Comparison of ENCODE assay signal across 8 cellular contexts in genomic region chr11:9716275-9717039, GRCh38. TPM values are rescaled to one million over a fixed set of nuclear protein-coding genes. Genes with fewer than 3 reads are reported as not detected.
DNase-seq lines count a peak whose midpoint lies in the region; ATAC-seq, FAIRE-seq and TF ChIP-seq lines count a peak whose summit lies in the region.

No MANE protein-coding gene starts in this region.

- H3K9me3 ChIP-seq in OCI-LY7 (ENCODE audit: low read length) (peaks cover 36% of the 10 kb centered on the region), skeletal muscle satellite cell (replicated peaks; ENCODE audit: low read length) (no peaks in the 10 kb centered on the region), small intestine (ENCODE audit: control insufficient read depth, low read depth) (no peaks in the 10 kb centered on the region)

- ATAC-seq in GM18867 (IDR thresholded peaks at IDR 0.05; ENCODE audit: unreplicated experiment) (peak; percentile 79), HG02759 (IDR thresholded peaks at IDR 0.05; ENCODE audit: unreplicated experiment) (peak; percentile 79)

- peaks cover 88% of the 10 kb centered on the region; the same call in 1 of the 2 replicates for H3K79me2 ChIP-seq in OCI-LY7 (ENCODE audit: insufficient read depth, low read depth, low read length)

- no peaks in the 10 kb centered on the region for H3K9me2 ChIP-seq in OCI-LY7 (ENCODE audit: insufficient read depth, low read length)

- peak; percentile 78 for DNase-seq in OCI-LY7 (ENCODE audit: low spot score)
- peak; percentile 66 for DNase-seq in epithelial cell of esophagus (ENCODE audit: low read depth)
- no peak for DNase-seq in NCI-H146 (lab: John Stamatoyannopoulos, UW)
- DNase-seq in NK-92 (lab: John Stamatoyannopoulos, UW; ENCODE audit: unreplicated experiment) = no peak
- DNase-seq in small intestine = no peak

- no peak overlapping the region for H2AFZ ChIP-seq in OCI-LY7 (ENCODE audit: low read length)

- BruUV-seq in OCI-LY7 (replicated peaks; lab: Mats Ljungman, UMichigan) = no TSS peak

- TF ChIP-seq CTCF in OCI-LY7 (conservative IDR thresholded peaks at IDR 0.05; ENCODE audit: low read length) (no peak), epithelial cell of esophagus (IDR thresholded peaks at IDR 0.05; ENCODE audit: insufficient read depth, low read depth, low read length, missing control alignments) (no peak)

- WGBS in small intestine, 3 donors = 53 to 62% (median 58%) methylated on average over 4 of the region's 4 CpGs

- CTCF ChIA-PET in OCI-LY7 (lab: Charles Lee; ENCODE audit: unreplicated experiment) = no interaction called here

- FAIRE-seq in small intestine (lab: Jason Lieb, UNC) = no peak

- peak overlapping the region; percentile 3 for H3K4me3 ChIP-seq in OCI-LY7 (ENCODE audit: low read depth, low read length, poor library complexity, severe bottlenecking)
- H3K4me3 ChIP-seq in epithelial cell of esophagus (ENCODE audit: low read length) = no peak overlapping the region
- H3K4me3 ChIP-seq in skeletal muscle satellite cell (ENCODE audit: low read length) = no peak overlapping the region
- no peak overlapping the region for H3K4me3 ChIP-seq in small intestine (ENCODE audit: low read depth in 1 of 2, low read length in 2 of 2)

- intact Hi-C loops in OCI-LY7 (cut with micrococcal nuclease; ENCODE audit: unreplicated experiment) = no loop called here

- H3K27ac ChIP-seq in OCI-LY7 (ENCODE audit: low read depth, low read length, poor library complexity, severe bottlenecking) = peak overlapping the region; percentile 41
- H3K27ac ChIP-seq in small intestine (ENCODE audit: low read depth in 1 of 2, low read length in 1 of 2) = peak overlapping the region in 1 of 2 donors; percentile 29

- H3K27me3 ChIP-seq in skeletal muscle satellite cell (ENCODE audit: control insufficient read depth, insufficient read depth, low read length) = no peaks in the 10 kb centered on the region
- no peaks in the 10 kb centered on the region for H3K27me3 ChIP-seq in small intestine (ENCODE audit: control insufficient read depth in 2 of 2, insufficient read depth in 2 of 2, low read length in 2 of 2)

- H3K9ac ChIP-seq in skeletal muscle satellite cell (ENCODE audit: low read depth, low read length) = no peak overlapping the region

- POLR2A ChIA-PET in OCI-LY7 (lab: Charles Lee) = interaction anchor here (0.6 to 5.4 kb wide), 12 partner anchors 8 to 52 kb away, joined by 3 to 33 read pairs (median 3); no protein-coding TSS in a partner anchor

- H3K4me2 ChIP-seq in OCI-LY7 (ENCODE audit: low read length) (peak overlapping the region; percentile 41), skeletal muscle satellite cell (ENCODE audit: low read length) (peak overlapping the region; percentile 47)

- H3K4me1 ChIP-seq in OCI-LY7 (ENCODE audit: insufficient read depth, low read length, poor library complexity, severe bottlenecking) (peaks cover 54% of the 10 kb centered on the region), skeletal muscle satellite cell (ENCODE audit: control insufficient read depth, insufficient read depth, low read length) (peaks cover 19% of the 10 kb centered on the region), small intestine (ENCODE audit: control insufficient read depth in 2 of 2, insufficient read depth in 1 of 2, low read depth in 1 of 2, low read length in 1 of 2) (no peaks in the 10 kb centered on the region)

- H4K20me1 ChIP-seq in OCI-LY7 (ENCODE audit: insufficient read depth, low read length) = no peaks in the 10 kb centered on the region

- H3K36me3 ChIP-seq in OCI-LY7 (ENCODE audit: insufficient read depth, low read length) (peaks cover 80% of the 10 kb centered on the region), skeletal muscle satellite cell (ENCODE audit: insufficient read depth, low read length) (peaks cover 6% of the 10 kb centered on the region), small intestine (ENCODE audit: control insufficient read depth in 2 of 2, insufficient read depth in 2 of 2, low read length in 2 of 2) (no peaks in the 10 kb centered on the region)

RNA-seq across cellular contexts. Expression of gene SWAP70, which starts 52.6 kb away (rescaled TPM):
- 37.5 and 44.4 TPM in 2 replicates for total RNA-seq in OCI-LY7 (2014; rRNA removed; shearing (Covaris generic))
- total RNA-seq in OCI-LY7 (2022) = 91.9 and 110 TPM in 2 replicates
- total RNA-seq in skeletal muscle satellite cell (2012; rRNA removed) = 16.8 and 21.0 TPM in 2 replicates
- polyA plus RNA-seq in small intestine = 10 to 100 TPM; 12.2 to 12.9 (median 12.3) TPM

Comparison
In these comparisons a context has a peak if more than half of its experiments do, and no peak if none do; other contexts are left out.
1. DNase-seq: peak in OCI-LY7 (single experiment) and epithelial cell of esophagus (single experiment); none in NCI-H146 (single experiment), NK-92 (single experiment) and small intestine (single experiment).